ENCODE assay signal across 1 cellular context in the genomic region with DNA sequence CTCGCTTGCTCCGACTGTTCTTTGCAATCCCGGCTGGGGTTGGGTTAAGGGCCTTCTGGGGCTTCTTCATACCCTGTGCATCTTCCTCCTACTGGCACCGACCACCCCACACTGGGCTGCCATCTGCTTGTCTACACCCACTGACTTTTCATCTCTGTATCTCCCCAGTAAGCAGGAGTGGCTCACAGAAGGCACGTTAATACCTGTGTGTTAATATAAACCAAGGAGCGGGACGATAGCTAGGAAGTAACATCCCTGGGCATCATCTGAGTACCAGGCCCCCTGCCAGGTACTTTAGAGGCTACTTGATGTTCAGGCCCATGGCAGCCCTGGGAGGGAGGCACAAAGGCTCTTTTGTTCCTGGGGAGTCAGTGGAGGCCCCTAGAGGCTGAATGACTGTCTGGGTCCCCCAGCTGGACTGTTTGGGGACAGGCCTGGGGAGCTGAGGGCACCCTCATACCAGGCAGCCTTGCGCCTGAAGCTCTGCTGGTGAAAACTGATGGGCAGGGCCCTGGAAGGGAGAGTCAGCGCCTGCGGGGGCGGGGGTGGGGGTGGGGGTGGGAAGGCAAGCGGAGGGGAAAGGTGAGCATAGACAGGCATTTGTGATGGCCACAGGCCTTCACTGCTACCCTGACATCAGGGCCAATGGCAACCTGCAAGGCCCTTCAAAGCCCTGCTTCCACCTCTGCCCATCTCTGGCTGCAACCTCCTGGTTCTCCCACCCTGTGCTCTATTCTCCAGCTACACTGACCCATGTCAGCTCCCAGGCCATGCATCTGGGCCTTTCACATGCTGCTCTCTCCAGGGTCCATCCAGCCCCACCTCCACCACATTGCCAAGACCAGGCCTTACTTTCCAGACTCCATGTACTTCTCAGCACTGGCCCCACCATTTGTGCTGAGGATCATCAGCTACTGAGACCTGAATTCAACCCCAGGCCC.
TF ChIP-seq lines count a peak whose summit lies in the region.

No MANE protein-coding gene starts in this region.

TF ChIP-seq in H1, 55 proteins besides CTCF, POLR2A, EP300 and RAD21:
- no peak for TF ChIP-seq TEAD4 (IDR thresholded peaks at IDR 0.05; ENCODE audit: low read depth, low read length)
- no peak for TF ChIP-seq TCF12 (IDR thresholded peaks at IDR 0.05; ENCODE audit: low read depth, low read length)
- TF ChIP-seq SUZ12 (IDR thresholded peaks at IDR 0.05; ENCODE audit: low read length): no peak
- TF ChIP-seq RFX5 (IDR thresholded peaks at IDR 0.05; ENCODE audit: borderline replicate concordance, low read depth, low read length): no peak
- TF ChIP-seq, protein P1, sequence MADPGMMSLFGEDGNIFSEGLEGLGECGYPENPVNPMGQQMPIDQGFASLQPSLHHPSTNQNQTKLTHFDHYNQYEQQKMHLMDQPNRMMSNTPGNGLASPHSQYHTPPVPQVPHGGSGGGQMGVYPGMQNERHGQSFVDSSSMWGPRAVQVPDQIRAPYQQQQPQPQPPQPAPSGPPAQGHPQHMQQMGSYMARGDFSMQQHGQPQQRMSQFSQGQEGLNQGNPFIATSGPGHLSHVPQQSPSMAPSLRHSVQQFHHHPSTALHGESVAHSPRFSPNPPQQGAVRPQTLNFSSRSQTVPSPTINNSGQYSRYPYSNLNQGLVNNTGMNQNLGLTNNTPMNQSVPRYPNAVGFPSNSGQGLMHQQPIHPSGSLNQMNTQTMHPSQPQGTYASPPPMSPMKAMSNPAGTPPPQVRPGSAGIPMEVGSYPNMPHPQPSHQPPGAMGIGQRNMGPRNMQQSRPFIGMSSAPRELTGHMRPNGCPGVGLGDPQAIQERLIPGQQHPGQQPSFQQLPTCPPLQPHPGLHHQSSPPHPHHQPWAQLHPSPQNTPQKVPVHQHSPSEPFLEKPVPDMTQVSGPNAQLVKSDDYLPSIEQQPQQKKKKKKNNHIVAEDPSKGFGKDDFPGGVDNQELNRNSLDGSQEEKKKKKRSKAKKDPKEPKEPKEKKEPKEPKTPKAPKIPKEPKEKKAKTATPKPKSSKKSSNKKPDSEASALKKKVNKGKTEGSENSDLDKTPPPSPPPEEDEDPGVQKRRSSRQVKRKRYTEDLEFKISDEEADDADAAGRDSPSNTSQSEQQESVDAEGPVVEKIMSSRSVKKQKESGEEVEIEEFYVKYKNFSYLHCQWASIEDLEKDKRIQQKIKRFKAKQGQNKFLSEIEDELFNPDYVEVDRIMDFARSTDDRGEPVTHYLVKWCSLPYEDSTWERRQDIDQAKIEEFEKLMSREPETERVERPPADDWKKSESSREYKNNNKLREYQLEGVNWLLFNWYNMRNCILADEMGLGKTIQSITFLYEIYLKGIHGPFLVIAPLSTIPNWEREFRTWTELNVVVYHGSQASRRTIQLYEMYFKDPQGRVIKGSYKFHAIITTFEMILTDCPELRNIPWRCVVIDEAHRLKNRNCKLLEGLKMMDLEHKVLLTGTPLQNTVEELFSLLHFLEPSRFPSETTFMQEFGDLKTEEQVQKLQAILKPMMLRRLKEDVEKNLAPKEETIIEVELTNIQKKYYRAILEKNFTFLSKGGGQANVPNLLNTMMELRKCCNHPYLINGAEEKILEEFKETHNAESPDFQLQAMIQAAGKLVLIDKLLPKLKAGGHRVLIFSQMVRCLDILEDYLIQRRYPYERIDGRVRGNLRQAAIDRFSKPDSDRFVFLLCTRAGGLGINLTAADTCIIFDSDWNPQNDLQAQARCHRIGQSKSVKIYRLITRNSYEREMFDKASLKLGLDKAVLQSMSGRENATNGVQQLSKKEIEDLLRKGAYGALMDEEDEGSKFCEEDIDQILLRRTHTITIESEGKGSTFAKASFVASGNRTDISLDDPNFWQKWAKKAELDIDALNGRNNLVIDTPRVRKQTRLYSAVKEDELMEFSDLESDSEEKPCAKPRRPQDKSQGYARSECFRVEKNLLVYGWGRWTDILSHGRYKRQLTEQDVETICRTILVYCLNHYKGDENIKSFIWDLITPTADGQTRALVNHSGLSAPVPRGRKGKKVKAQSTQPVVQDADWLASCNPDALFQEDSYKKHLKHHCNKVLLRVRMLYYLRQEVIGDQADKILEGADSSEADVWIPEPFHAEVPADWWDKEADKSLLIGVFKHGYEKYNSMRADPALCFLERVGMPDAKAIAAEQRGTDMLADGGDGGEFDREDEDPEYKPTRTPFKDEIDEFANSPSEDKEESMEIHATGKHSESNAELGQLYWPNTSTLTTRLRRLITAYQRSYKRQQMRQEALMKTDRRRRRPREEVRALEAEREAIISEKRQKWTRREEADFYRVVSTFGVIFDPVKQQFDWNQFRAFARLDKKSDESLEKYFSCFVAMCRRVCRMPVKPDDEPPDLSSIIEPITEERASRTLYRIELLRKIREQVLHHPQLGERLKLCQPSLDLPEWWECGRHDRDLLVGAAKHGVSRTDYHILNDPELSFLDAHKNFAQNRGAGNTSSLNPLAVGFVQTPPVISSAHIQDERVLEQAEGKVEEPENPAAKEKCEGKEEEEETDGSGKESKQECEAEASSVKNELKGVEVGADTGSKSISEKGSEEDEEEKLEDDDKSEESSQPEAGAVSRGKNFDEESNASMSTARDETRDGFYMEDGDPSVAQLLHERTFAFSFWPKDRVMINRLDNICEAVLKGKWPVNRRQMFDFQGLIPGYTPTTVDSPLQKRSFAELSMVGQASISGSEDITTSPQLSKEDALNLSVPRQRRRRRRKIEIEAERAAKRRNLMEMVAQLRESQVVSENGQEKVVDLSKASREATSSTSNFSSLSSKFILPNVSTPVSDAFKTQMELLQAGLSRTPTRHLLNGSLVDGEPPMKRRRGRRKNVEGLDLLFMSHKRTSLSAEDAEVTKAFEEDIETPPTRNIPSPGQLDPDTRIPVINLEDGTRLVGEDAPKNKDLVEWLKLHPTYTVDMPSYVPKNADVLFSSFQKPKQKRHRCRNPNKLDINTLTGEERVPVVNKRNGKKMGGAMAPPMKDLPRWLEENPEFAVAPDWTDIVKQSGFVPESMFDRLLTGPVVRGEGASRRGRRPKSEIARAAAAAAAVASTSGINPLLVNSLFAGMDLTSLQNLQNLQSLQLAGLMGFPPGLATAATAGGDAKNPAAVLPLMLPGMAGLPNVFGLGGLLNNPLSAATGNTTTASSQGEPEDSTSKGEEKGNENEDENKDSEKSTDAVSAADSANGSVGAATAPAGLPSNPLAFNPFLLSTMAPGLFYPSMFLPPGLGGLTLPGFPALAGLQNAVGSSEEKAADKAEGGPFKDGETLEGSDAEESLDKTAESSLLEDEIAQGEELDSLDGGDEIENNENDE (IDR thresholded peaks at IDR 0.05; ENCODE audit: insufficient replicate concordance, low read length): no peak
- no peak for TF ChIP-seq SAP30 (IDR thresholded peaks at IDR 0.05; ENCODE audit: insufficient read depth, insufficient replicate concordance, low read length)
- TF ChIP-seq SIRT6 (IDR thresholded peaks at IDR 0.05; ENCODE audit: low read length): no peak
- TF ChIP-seq EZH2 (IDR thresholded peaks at IDR 0.05; ENCODE audit: low read depth, low read length, severe bottlenecking): no peak
- TF ChIP-seq MAX (IDR thresholded peaks at IDR 0.05): no peak
- TF ChIP-seq KDM5A (IDR thresholded peaks at IDR 0.05; ENCODE audit: low read length): no peak
- TF ChIP-seq MAFK (IDR thresholded peaks at IDR 0.05; ENCODE audit: low read depth, low read length): no peak
- TF ChIP-seq SRF (IDR thresholded peaks at IDR 0.05; ENCODE audit: low read depth, low read length): no peak
- no peak for TF ChIP-seq CEBPB (IDR thresholded peaks at IDR 0.05; ENCODE audit: low read depth, low read length)
- no peak for TF ChIP-seq SP4 (IDR thresholded peaks at IDR 0.05; ENCODE audit: low read length)
- TF ChIP-seq HDAC2 (IDR thresholded peaks at IDR 0.05; ENCODE audit: borderline replicate concordance in 1 of 2, low read depth in 2 of 2, low read length in 2 of 2): no peak
- TF ChIP-seq CTBP2 (IDR thresholded peaks at IDR 0.05; ENCODE audit: borderline replicate concordance, insufficient read depth, insufficient read length, low read length): no peak
- no peak for TF ChIP-seq CBX5 (IDR thresholded peaks at IDR 0.05; ENCODE audit: low read depth, low read length)
- no peak for TF ChIP-seq BACH1 (IDR thresholded peaks at IDR 0.05; ENCODE audit: low read length)
- no peak for TF ChIP-seq KDM4A (IDR thresholded peaks at IDR 0.05; ENCODE audit: low read depth, low read length, severe bottlenecking)
